Comparison of ENCODE assay signal across 26 cellular contexts in the genomic region with DNA sequence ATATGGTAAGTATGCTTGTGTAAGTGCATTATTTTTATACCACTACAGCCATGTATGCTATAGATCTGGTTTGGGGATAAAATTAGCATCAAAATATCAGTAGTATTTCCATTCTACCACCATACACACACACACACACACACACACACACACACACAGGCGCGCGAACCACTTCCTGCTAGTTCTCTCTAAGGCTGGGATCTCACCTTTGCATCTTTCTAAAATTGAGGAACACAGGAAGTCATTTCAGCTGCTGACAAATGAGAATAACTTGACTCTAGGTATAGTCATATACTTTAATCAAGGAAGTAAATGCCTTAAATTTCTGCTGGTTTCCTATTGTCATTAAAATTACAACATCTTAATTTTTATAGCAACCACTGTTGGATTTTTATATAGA.
DNase-seq lines count a peak whose midpoint lies in the region; ATAC-seq and TF ChIP-seq lines count a peak whose summit lies in the region.
"Had no signal": no experiment of that assay in that cellular context is flagged by ENCODE, and none has a peak within 500 bp of the region (broad histone marks: within the 10 kb centered on the region; RNA-seq: fewer than 3 reads in every experiment).

No MANE protein-coding gene starts in this region.

- H2AFZ ChIP-seq in osteoblast (ENCODE audit: low read length) (no peak overlapping the region), neuronal stem cell (ENCODE audit: low read length) (no peak overlapping the region)

- H3K79me1 ChIP-seq in neuronal stem cell (ENCODE audit: low read depth, low read length) = no peaks in the 10 kb centered on the region

- H3K9me3 ChIP-seq in osteoblast (ENCODE audit: low read depth, low read length) = no peaks in the 10 kb centered on the region
- H3K9me3 ChIP-seq in neuronal stem cell (replicated peaks in 1 of 2; ENCODE audit: control insufficient read depth in 2 of 2, insufficient read depth in 1 of 2, low read depth in 1 of 2, low read length in 2 of 2) = no peaks in the 10 kb centered on the region
- H3K9me3 ChIP-seq: breast epithelium, gastroesophageal sphincter, tibial artery had no signal

- H3K27ac ChIP-seq in osteoblast (ENCODE audit: low read depth, low read length) (no peak overlapping the region), neuronal stem cell (replicated peaks; ENCODE audit: low read length) (no peak overlapping the region)
- H3K27ac ChIP-seq: 22Rv1, breast epithelium, coronary artery, gastroesophageal sphincter, tibial artery had no signal

- CTCF ChIA-PET in activated CD8-positive, alpha-beta T cell treated with anti-CD3 and anti-CD28 coated beads, Interleukin-2, amount 10 ng/mL, durations not matched to agents 7 days and 5 days (lab: Charles Lee) = no interaction called here

- TF ChIP-seq CTCF in osteoblast (IDR thresholded peaks at IDR 0.05; ENCODE audit: extremely low read depth, low read depth, low read length) = no peak

- H4K8ac ChIP-seq in neuronal stem cell (ENCODE audit: low read depth, low read length) = no peak overlapping the region

- H3K18ac ChIP-seq in neuronal stem cell (ENCODE audit: low read length) = no peak overlapping the region

- no CpG with 5 or more reads among the region's 3 CpGs for WGBS in neuronal stem cell (ENCODE audit: extremely low coverage in 2 of 2, insufficient read length in 2 of 2, insufficient replicate concordance in 1 of 2), 2 donors

- no peak overlapping the region for H3K23ac ChIP-seq in neuronal stem cell (ENCODE audit: low read depth, low read length, poor library complexity)

- no peaks in the 10 kb centered on the region for H3K36me3 Mint-ChIP-seq in activated CD8-positive, alpha-beta T cell treated with anti-CD3 and anti-CD28 coated beads, Interleukin-2, amount 10 ng/mL, durations not matched to agents 7 days and 5 days (ENCODE audit: low read depth)
- H3K36me3 Mint-ChIP-seq: WTC11 had no signal

- no peak overlapping the region for H2AK5ac ChIP-seq in neuronal stem cell (ENCODE audit: low read depth, low read length)

- no peak overlapping the region for H4K91ac ChIP-seq in neuronal stem cell (ENCODE audit: low read depth, low read length, poor library complexity)

- H3K4me1 Mint-ChIP-seq in activated CD8-positive, alpha-beta T cell treated with anti-CD3 and anti-CD28 coated beads, Interleukin-2, amount 10 ng/mL, durations not matched to agents 7 days and 5 days (ENCODE audit: low read depth) = peaks cover 4% of the 10 kb centered on the region
- H3K4me1 Mint-ChIP-seq: activated T-helper 17 cell treated with anti-CD3 and anti-CD28 coated beads, Interleukin-2, amount 50 U/mL, for 72 hours; WTC11 had no signal

- DNase-seq in DMS53 (lab: John Stamatoyannopoulos, UW) (peak; percentile 1), DMS53 treated with DMSO at 0.1 percent for 48 hours (lab: John Stamatoyannopoulos, UW; ENCODE audit: unreplicated experiment) (no peak), osteoblast (ENCODE audit: insufficient read length, low spot score, missing footprints) (no peak), neuronal stem cell (ENCODE audit: low spot score) (no peak), DMS114 treated with DMSO at 0.1 percent for 48 hours (lab: John Stamatoyannopoulos, UW; ENCODE audit: unreplicated experiment) (no peak)
- DNase-seq in stimulated activated naive CD4-positive, alpha-beta T cell (lab: John Stamatoyannopoulos, UW) = peak; percentile 1 to 66 (median 22)
- DNase-seq in stimulated activated naive CD4-positive, alpha-beta T cell treated with Interleukin-2 at 50 U/mL for 16 hours (lab: John Stamatoyannopoulos, UW) = no peak
- DNase-seq in activated CD8-positive, alpha-beta T cell treated with anti-CD3 and anti-CD28 coated beads, Interleukin-2, amount 10 ng/mL, durations not matched to agents 7 days and 5 days = peak; percentile 53
- DNase-seq: amniotic stem cell; DMS79 treated with DMSO at 0.1 percent for 48 hours; islet precursor cell; KG1; NCI-H1436 treated with DMSO at 0.1 percent for 48 hours; nephron progenitor cell; PC-3; right cardiac atrium; stimulated activated naive CD8-positive, alpha-beta T cell treated with anti-CD3 and anti-CD28 coated beads, Interleukin-15, amount 100 ng/mL, for 72 hours; T1000; tibial artery had no signal

- peaks cover under 1% of the 10 kb centered on the region for H3K27me3 ChIP-seq in osteoblast (ENCODE audit: insufficient read depth, low read length)
- H3K27me3 ChIP-seq in neuronal stem cell (ENCODE audit: control insufficient read depth in 3 of 3, insufficient read depth in 3 of 3, low read depth in 1 of 3, low read length in 3 of 3) = no peaks in the 10 kb centered on the region
- H3K27me3 ChIP-seq: breast epithelium, gastroesophageal sphincter, tibial artery had no signal

- H2BK15ac ChIP-seq in neuronal stem cell (ENCODE audit: low read length) = no peak overlapping the region

- no peaks in the 10 kb centered on the region for H3K9me3 Mint-ChIP-seq in activated CD8-positive, alpha-beta T cell treated with anti-CD3 and anti-CD28 coated beads, Interleukin-2, amount 10 ng/mL, durations not matched to agents 7 days and 5 days (ENCODE audit: insufficient read depth)
- H3K9me3 Mint-ChIP-seq: activated T-helper 17 cell treated with anti-CD3 and anti-CD28 coated beads, Interleukin-2, amount 50 U/mL, for 72 hours; nephron progenitor cell; stimulated activated naive CD8-positive, alpha-beta T cell treated with anti-CD3 and anti-CD28 coated beads, Interleukin-15, amount 100 ng/mL, for 72 hours; WTC11 had no signal

- no peak overlapping the region for H2BK5ac ChIP-seq in neuronal stem cell (ENCODE audit: low read length)

- H3K4ac ChIP-seq in neuronal stem cell (ENCODE audit: low read length) = no peak overlapping the region

- H3K36me3 ChIP-seq in osteoblast (ENCODE audit: insufficient read depth, low read length) = no peaks in the 10 kb centered on the region
- no peaks in the 10 kb centered on the region for H3K36me3 ChIP-seq in neuronal stem cell (replicated peaks in 1 of 2; ENCODE audit: control insufficient read depth in 2 of 2, insufficient read depth in 2 of 2, low read length in 2 of 2)
- H3K36me3 ChIP-seq: breast epithelium, gastroesophageal sphincter, tibial artery had no signal

- no peak for ATAC-seq in activated CD8-positive, alpha-beta T cell treated with anti-CD3 and anti-CD28 coated beads, Interleukin-2, amount 10 ng/mL, durations not matched to agents 7 days and 5 days
- ATAC-seq: activated T-helper 17 cell treated with anti-CD3 and anti-CD28 coated beads, Interleukin-2, amount 50 U/mL, for 72 hours; gastroesophageal sphincter; PC-3; right cardiac atrium; Right ventricle myocardium inferior; stimulated activated naive CD8-positive, alpha-beta T cell treated with anti-CD3 and anti-CD28 coated beads, Interleukin-15, amount 100 ng/mL, for 72 hours; WTC11 had no signal

- no peak overlapping the region for H3K9ac ChIP-seq in neuronal stem cell (ENCODE audit: low read depth, low read length, poor library complexity)

- no peak overlapping the region for H2BK12ac ChIP-seq in neuronal stem cell (ENCODE audit: low read length)

- H3K4me1 ChIP-seq in osteoblast (ENCODE audit: insufficient read depth, low read length) = no peaks in the 10 kb centered on the region
- peaks cover 0 to 9% of the 10 kb centered on the region in 2 donors for H3K4me1 ChIP-seq in neuronal stem cell (ENCODE audit: control insufficient read depth in 2 of 2, insufficient read depth in 1 of 2, low read depth in 1 of 2, low read length in 2 of 2)
- H3K4me1 ChIP-seq: breast epithelium, gastroesophageal sphincter, tibial artery had no signal

- H3K4me2 ChIP-seq in osteoblast (ENCODE audit: insufficient read depth, low read length) (no peak overlapping the region), neuronal stem cell (ENCODE audit: insufficient read depth, low read length, poor library complexity, severe bottlenecking) (no peak overlapping the region)

- no peaks in the 10 kb centered on the region for H3K27me3 Mint-ChIP-seq in activated CD8-positive, alpha-beta T cell treated with anti-CD3 and anti-CD28 coated beads, Interleukin-2, amount 10 ng/mL, durations not matched to agents 7 days and 5 days (ENCODE audit: low read depth)
- H3K27me3 Mint-ChIP-seq: activated T-helper 17 cell treated with anti-CD3 and anti-CD28 coated beads, Interleukin-2, amount 50 U/mL, for 72 hours; stimulated activated naive CD8-positive, alpha-beta T cell treated with anti-CD3 and anti-CD28 coated beads, Interleukin-15, amount 100 ng/mL, for 72 hours had no signal

- no peak overlapping the region for H3K14ac ChIP-seq in neuronal stem cell (ENCODE audit: low read length)

- H3K4me3 Mint-ChIP-seq in activated CD8-positive, alpha-beta T cell treated with anti-CD3 and anti-CD28 coated beads, Interleukin-2, amount 10 ng/mL, durations not matched to agents 7 days and 5 days = no peak overlapping the region
- H3K4me3 Mint-ChIP-seq: activated T-helper 17 cell treated with anti-CD3 and anti-CD28 coated beads, Interleukin-2, amount 50 U/mL, for 72 hours; nephron progenitor cell; stimulated activated naive CD8-positive, alpha-beta T cell treated with anti-CD3 and anti-CD28 coated beads, Interleukin-15, amount 100 ng/mL, for 72 hours; WTC11 had no signal

- H2BK120ac ChIP-seq in neuronal stem cell (ENCODE audit: low read depth, low read length) = no peak overlapping the region

- H3K79me2 ChIP-seq in osteoblast (ENCODE audit: insufficient read depth, low read length) = no peaks in the 10 kb centered on the region

- POLR2A ChIA-PET in activated CD8-positive, alpha-beta T cell treated with anti-CD3 and anti-CD28 coated beads, Interleukin-2, amount 10 ng/mL, durations not matched to agents 7 days and 5 days (lab: Charles Lee) = no interaction called here

- no peaks in the 10 kb centered on the region for H4K20me1 ChIP-seq in osteoblast (ENCODE audit: insufficient read depth, low read length)

- H3K27ac Mint-ChIP-seq in activated CD8-positive, alpha-beta T cell treated with anti-CD3 and anti-CD28 coated beads, Interleukin-2, amount 10 ng/mL, durations not matched to agents 7 days and 5 days = no peak overlapping the region
- H3K27ac Mint-ChIP-seq: activated T-helper 17 cell treated with anti-CD3 and anti-CD28 coated beads, Interleukin-2, amount 50 U/mL, for 72 hours; nephron progenitor cell; stimulated activated naive CD8-positive, alpha-beta T cell treated with anti-CD3 and anti-CD28 coated beads, Interleukin-15, amount 100 ng/mL, for 72 hours; WTC11 had no signal

- no peak overlapping the region for H3K4me3 ChIP-seq in osteoblast (ENCODE audit: insufficient read depth, low read length)
- H3K4me3 ChIP-seq in neuronal stem cell (ENCODE audit: low read length in 2 of 2) = no peak overlapping the region
- H3K4me3 ChIP-seq: breast epithelium, coronary artery, gastroesophageal sphincter, tibial artery had no signal

Comparison
In these comparisons a context has a peak if more than half of its experiments do, and no peak if none do; other contexts are left out.
1. DNase-seq: peak in DMS53 (single experiment), stimulated activated naive CD4-positive, alpha-beta T cell (6 of 6) and activated CD8-positive, alpha-beta T cell treated with anti-CD3 and anti-CD28 coated beads, Interleukin-2, amount 10 ng/mL, durations not matched to agents 7 days and 5 days (single experiment); none in DMS53 treated with DMSO at 0.1 percent for 48 hours (single experiment), stimulated activated naive CD4-positive, alpha-beta T cell treated with Interleukin-2 at 50 U/mL for 16 hours (single experiment), osteoblast (single experiment), neuronal stem cell (single experiment) and DMS114 treated with DMSO at 0.1 percent for 48 hours (single experiment).